ENCODE assay signal across 33 cellular contexts in genomic region chr2:156897548-156897947, GRCh38.
"Had no signal": no experiment of that assay in that cellular context is flagged by ENCODE, and none has a peak within 500 bp of the region (broad histone marks: within the 10 kb centered on the region; RNA-seq: fewer than 3 reads in every experiment).

No MANE protein-coding gene starts in this region.

- H3K27ac ChIP-seq: adrenal gland, ascending aorta, breast epithelium, cardiac muscle cell, colonic mucosa, epithelial cell of prostate had no signal

- H3K9me3 ChIP-seq: adrenal gland, ascending aorta, breast epithelium, colonic mucosa had no signal

- H3K9me3 Mint-ChIP-seq: activated CD4-positive, alpha-beta memory T cell treated with anti-CD3 and anti-CD28 coated beads for 36 hours; activated naive CD4-positive, alpha-beta T cell treated with anti-CD3 and anti-CD28 coated beads for 36 hours had no signal

- DNase-seq: activated CD4-positive, alpha-beta memory T cell treated with anti-CD3 and anti-CD28 coated beads for 36 hours; activated CD4-positive, alpha-beta T cell treated with anti-CD3 and anti-CD28 coated beads for 36 hours; activated CD4-positive, alpha-beta T cell treated with anti-CD3 and anti-CD28 coated beads, Interleukin-2, amount 10 ng/mL, durations not matched to agents 24 days and 14 days; activated CD4-positive, CD25-positive, alpha-beta regulatory T cell; activated CD4-positive, CD25-positive, alpha-beta regulatory T cell treated with anti-CD3 and anti-CD28 coated beads, Interleukin-2, amount 50 U/mL, for 72 hours; activated CD8-positive, alpha-beta memory T cell treated with anti-CD3 and anti-CD28 coated beads, Interleukin-2, amount 10 ng/mL, durations not matched to agents 7 days and 5 days; activated CD8-positive, alpha-beta memory T cell treated with anti-CD3 and anti-CD28 coated beads, Interleukin-2, amount 50 U/mL, for 4 hours; activated CD8-positive, alpha-beta T cell treated with anti-CD3 and anti-CD28 coated beads, Interleukin-2, amount 10 ng/mL, durations not matched to agents 7 days and 5 days; activated effector memory CD4-positive, alpha-beta T cell treated with anti-CD3 and anti-CD28 coated beads, Interleukin-2, amount 50 U/mL, for 16 hours; activated naive CD4-positive, alpha-beta T cell treated with anti-CD3 and anti-CD28 coated beads for 36 hours; activated naive CD8-positive, alpha-beta T cell treated with anti-CD3 and anti-CD28 coated beads for 36 hours; activated naive CD8-positive, alpha-beta T cell treated with anti-CD3 and anti-CD28 coated beads, Interleukin-2, amount 50 U/mL, for 24 hours; activated T-cell treated with anti-CD3 and anti-CD28 coated beads, Interleukin-2, amount 50 U/mL, for 1 hour; activated T-cell treated with anti-CD3 and anti-CD28 coated beads, Interleukin-2, amount 50 U/mL, for 48 hours; adrenal gland; central memory CD4-positive, alpha-beta T cell; cerebellar nuclear complex; colonic mucosa; effector CD8-positive, alpha-beta T cell; foreskin fibroblast; head of caudate nucleus; T-helper 2 cell had no signal

- H3K4me3 Mint-ChIP-seq: activated CD4-positive, alpha-beta memory T cell treated with anti-CD3 and anti-CD28 coated beads for 36 hours; activated CD4-positive, alpha-beta T cell treated with anti-CD3 and anti-CD28 coated beads for 36 hours; activated CD4-positive, alpha-beta T cell treated with anti-CD3 and anti-CD28 coated beads, Interleukin-2, amount 10 ng/mL, durations not matched to agents 24 days and 14 days; activated CD8-positive, alpha-beta memory T cell treated with anti-CD3 and anti-CD28 coated beads, Interleukin-2, amount 10 ng/mL, durations not matched to agents 7 days and 5 days; activated CD8-positive, alpha-beta T cell treated with anti-CD3 and anti-CD28 coated beads, Interleukin-2, amount 10 ng/mL, durations not matched to agents 7 days and 5 days; activated naive CD4-positive, alpha-beta T cell treated with anti-CD3 and anti-CD28 coated beads for 36 hours; activated naive CD4-positive, alpha-beta T cell treated with anti-CD3 and anti-CD28 coated beads, Interleukin-2, amount 50 U/mL, for 24 hours; activated naive CD8-positive, alpha-beta T cell treated with anti-CD3 and anti-CD28 coated beads for 36 hours; activated naive CD8-positive, alpha-beta T cell treated with anti-CD3 and anti-CD28 coated beads, Interleukin-2, amount 50 U/mL, for 24 hours; activated T-helper 1 cell treated with anti-CD3 and anti-CD28 coated beads, Interleukin-12 subunit alpha, Interleukin-12 subunit beta, Interleukin-2, Interleukin-4 antibody, amounts not matched to agents 30 ng/mL and 10 ng/mL and 1 ng/mL, durations not matched to agents 14 hours and 24 hours and 36 hours; brain had no signal

- H3K27ac Mint-ChIP-seq: activated CD4-positive, alpha-beta memory T cell treated with anti-CD3 and anti-CD28 coated beads for 36 hours; activated CD4-positive, alpha-beta T cell treated with anti-CD3 and anti-CD28 coated beads for 36 hours; activated CD4-positive, alpha-beta T cell treated with anti-CD3 and anti-CD28 coated beads, Interleukin-2, amount 10 ng/mL, durations not matched to agents 24 days and 14 days; activated CD8-positive, alpha-beta memory T cell treated with anti-CD3 and anti-CD28 coated beads, Interleukin-2, amount 10 ng/mL, durations not matched to agents 7 days and 5 days; activated CD8-positive, alpha-beta T cell treated with anti-CD3 and anti-CD28 coated beads, Interleukin-2, amount 10 ng/mL, durations not matched to agents 7 days and 5 days; activated naive CD4-positive, alpha-beta T cell treated with anti-CD3 and anti-CD28 coated beads for 36 hours; activated naive CD4-positive, alpha-beta T cell treated with anti-CD3 and anti-CD28 coated beads, Interleukin-2, amount 50 U/mL, for 24 hours; activated naive CD8-positive, alpha-beta T cell treated with anti-CD3 and anti-CD28 coated beads for 36 hours; activated naive CD8-positive, alpha-beta T cell treated with anti-CD3 and anti-CD28 coated beads, Interleukin-2, amount 50 U/mL, for 24 hours; activated T-helper 1 cell treated with anti-CD3 and anti-CD28 coated beads, Interleukin-12 subunit alpha, Interleukin-12 subunit beta, Interleukin-2, Interleukin-4 antibody, amounts not matched to agents 30 ng/mL and 10 ng/mL and 1 ng/mL, durations not matched to agents 14 hours and 24 hours and 36 hours; activated T-helper 2 cell treated with anti-CD3 and anti-CD28 coated beads, Interferon-gamma antibody, Interleukin-2, Interleukin-4, amounts not matched to agents 10 μg/mL and 5 μg/mL and 100 μg/mL, durations not matched to agents 14 hours and 24 hours and 36 hours had no signal

- H3K27me3 ChIP-seq: adrenal gland, ascending aorta, breast epithelium, cardiac muscle cell, colonic mucosa had no signal

- H3K4me3 ChIP-seq: adrenal gland, ascending aorta, breast epithelium, cardiac muscle cell, colonic mucosa had no signal

- H3K36me3 ChIP-seq: adrenal gland, ascending aorta, breast epithelium, cardiac muscle cell, colonic mucosa had no signal

- ATAC-seq: activated CD4-positive, alpha-beta T cell treated with anti-CD3 and anti-CD28 coated beads for 36 hours; activated CD8-positive, alpha-beta memory T cell treated with anti-CD3 and anti-CD28 coated beads, Interleukin-2, amount 10 ng/mL, durations not matched to agents 7 days and 5 days; activated CD8-positive, alpha-beta T cell treated with anti-CD3 and anti-CD28 coated beads, Interleukin-2, amount 10 ng/mL, durations not matched to agents 7 days and 5 days; activated naive CD8-positive, alpha-beta T cell treated with anti-CD3 and anti-CD28 coated beads, Interleukin-2, amount 50 U/mL, for 24 hours had no signal

- FAIRE-seq: endometrium, endothelial cell of umbilical vein, frontal cortex had no signal

- H3K4me1 ChIP-seq: adrenal gland, ascending aorta, breast epithelium, colonic mucosa had no signal
